Comparison of ENCODE assay signal across 9 cellular contexts in genomic region chr6:8065519-8065911, GRCh38. TPM values are rescaled to one million over a fixed set of nuclear protein-coding genes. Genes with fewer than 3 reads are reported as not detected.
DNase-seq lines count a peak whose midpoint lies in the region; ATAC-seq, FAIRE-seq and TF ChIP-seq lines count a peak whose summit lies in the region.
"Had no signal": no experiment of that assay in that cellular context is flagged by ENCODE, and none has a peak within 500 bp of the region (broad histone marks: within the 10 kb centered on the region; RNA-seq: fewer than 3 reads in every experiment).

No MANE protein-coding gene starts in this region.

- no peaks in the 10 kb centered on the region for H3K9me3 Mint-ChIP-seq in effector memory CD8-positive, alpha-beta T cell

- H3K79me2 ChIP-seq in DND-41 (ENCODE audit: insufficient read depth, low read length) (peaks cover 32% of the 10 kb centered on the region), PC-3 (ENCODE audit: low read length) (peaks cover 10% of the 10 kb centered on the region; the same call in 1 of the 2 replicates)

- no peaks in the 10 kb centered on the region for H3K9me2 ChIP-seq in PC-3 (replicated peaks; ENCODE audit: low read length)

- H3K27me3 ChIP-seq in DND-41 (ENCODE audit: insufficient read depth, low read length, poor library complexity): no peaks in the 10 kb centered on the region
- H3K27me3 ChIP-seq in HUES64 (ENCODE audit: insufficient read depth, low read length): no peaks in the 10 kb centered on the region
- no peaks in the 10 kb centered on the region for H3K27me3 ChIP-seq in PC-3 (ENCODE audit: low read length)
- H3K27me3 ChIP-seq: stomach had no signal

- peak overlapping the region; percentile 91 for H2AFZ ChIP-seq in DND-41 (ENCODE audit: low read depth, low read length)
- H2AFZ ChIP-seq in PC-3 (ENCODE audit: low read length): no peak overlapping the region

- H3K4me2 ChIP-seq in DND-41 (ENCODE audit: insufficient read depth, low read length): no peak overlapping the region
- H3K4me2 ChIP-seq in PC-3 (ENCODE audit: low read length): no peak overlapping the region

- POLR2A ChIA-PET in PC-3 (lab: Charles Lee; ENCODE audit: unreplicated experiment): no interaction called here

- no peaks in the 10 kb centered on the region for H3K27me3 Mint-ChIP-seq in effector memory CD8-positive, alpha-beta T cell

- no peak for DNase-seq in DND-41
- DNase-seq in effector memory CD8-positive, alpha-beta T cell: no peak
- DNase-seq in NCI-H1105 (lab: John Stamatoyannopoulos, UW): no peak
- no peak for DNase-seq in PC-3
- no peak for DNase-seq in frontal cortex (ENCODE audit: low spot score in 2 of 2)
- DNase-seq in GDM1 (lab: John Stamatoyannopoulos, UW): no peak
- DNase-seq: stomach had no signal

- H3K4me1 Mint-ChIP-seq in effector memory CD8-positive, alpha-beta T cell (ENCODE audit: low read depth in 2 of 2): peaks cover 4 to 25% of the 10 kb centered on the region in 2 donors

- no peaks in the 10 kb centered on the region for H3F3A ChIP-seq in PC-3 (ENCODE audit: low read length, unreplicated experiment)

- H3K9me3 ChIP-seq in DND-41 (ENCODE audit: insufficient read depth, low read length, severe bottlenecking): no peaks in the 10 kb centered on the region
- no peaks in the 10 kb centered on the region for H3K9me3 ChIP-seq in HUES64 (ENCODE audit: insufficient read depth, low read depth, low read length)
- no peaks in the 10 kb centered on the region for H3K9me3 ChIP-seq in PC-3 (ENCODE audit: low read length)
- H3K9me3 ChIP-seq: stomach had no signal

- H3K36me3 Mint-ChIP-seq in effector memory CD8-positive, alpha-beta T cell (ENCODE audit: insufficient read depth): peaks cover 17% of the 10 kb centered on the region

- CTCF ChIA-PET in PC-3 (lab: Charles Lee): no interaction called here

- H3K27ac ChIP-seq in DND-41 (ENCODE audit: low read length) (no peak overlapping the region), HUES64 (ENCODE audit: low read depth, low read length) (peak overlapping the region; percentile 52; the same call in 1 of the 2 replicates), PC-3 (ENCODE audit: low read length) (no peak overlapping the region)

- 95% methylated on average over 3 of the region's 4 CpGs for WGBS in HUES64

- ATAC-seq in DND-41 (ENCODE audit: insufficient read depth, low read depth) (no peak), GM21423 (IDR thresholded peaks at IDR 0.05; ENCODE audit: unreplicated experiment) (peak; percentile 16), PC-3 (no peak)
- no peak for ATAC-seq in effector memory CD8-positive, alpha-beta T cell (replicated peaks)

- H3K4me1 ChIP-seq in DND-41 (ENCODE audit: insufficient read depth, low read length): peaks cover 20% of the 10 kb centered on the region
- peaks cover 10% of the 10 kb centered on the region for H3K4me1 ChIP-seq in HUES64 (ENCODE audit: insufficient read depth, low read length)
- 0 out of 2 replicates have a peak, but pooled peaks cover 7% of the 10 kb centered on the region for H3K4me1 ChIP-seq in PC-3 (ENCODE audit: insufficient read depth, low read length)

- TF ChIP-seq CTCF in DND-41 (IDR thresholded peaks at IDR 0.05; ENCODE audit: borderline replicate concordance, extremely low read depth, low read length, poor library complexity, severe bottlenecking) (no peak), PC-3 (conservative IDR thresholded peaks at IDR 0.05; ENCODE audit: low read depth, low read length) (no peak)

- H4K20me1 ChIP-seq in DND-41 (ENCODE audit: insufficient read depth, low read length) (no peaks in the 10 kb centered on the region), PC-3 (ENCODE audit: low read length) (no peaks in the 10 kb centered on the region)

- peak overlapping the region; percentile 95 to 96 for H3K27ac Mint-ChIP-seq in effector memory CD8-positive, alpha-beta T cell

- H3K36me3 ChIP-seq in DND-41 (ENCODE audit: insufficient read depth, low read length): peaks cover 10% of the 10 kb centered on the region
- peaks cover 17% of the 10 kb centered on the region for H3K36me3 ChIP-seq in HUES64 (ENCODE audit: insufficient read depth, low read length)
- H3K36me3 ChIP-seq in PC-3 (ENCODE audit: low read depth, low read length): peaks cover 2% of the 10 kb centered on the region; the same call in 1 of the 2 replicates

- peak overlapping the region in 1 of 2 donors; percentile 93 for H3K4me3 Mint-ChIP-seq in effector memory CD8-positive, alpha-beta T cell

- intact Hi-C loops in PC-3 (cut with micrococcal nuclease): loop anchor here (2.0 kb wide), 1 partner anchor 153 kb away; no protein-coding TSS in a partner anchor

- BruUV-seq in PC-3 (replicated peaks; lab: Mats Ljungman, UMichigan): no TSS peak

- no peak for FAIRE-seq in frontal cortex (lab: Jason Lieb, UNC)

- H3K9ac ChIP-seq in DND-41 (ENCODE audit: low read depth, low read length) (no peak overlapping the region), HUES64 (ENCODE audit: low read depth, low read length) (no peak overlapping the region), PC-3 (ENCODE audit: low read length) (no peak overlapping the region)

- no peak overlapping the region for H3K4me3 ChIP-seq in DND-41 (ENCODE audit: low read depth in 1 of 2, low read length in 2 of 2)
- H3K4me3 ChIP-seq in HUES64 (ENCODE audit: low read length): no peak overlapping the region
- H3K4me3 ChIP-seq in PC-3 (ENCODE audit: low read length): no peak overlapping the region

RNA-seq across cellular contexts. Expression of gene BLOC1S5, which starts 1.3 kb away (rescaled TPM):
- polyA plus RNA-seq in HUES64 (2013, experiment 1 of 2): 14.7 TPM
- polyA plus RNA-seq in HUES64 (2013, experiment 2 of 2): 22.8 TPM
- total RNA-seq in PC-3 (2014; rRNA removed) (5.8 and 9.1 TPM in 2 replicates), frontal cortex (20.8 TPM)

RNA-seq across cellular contexts. Expression of gene EEF1E1, which starts 36.8 kb away (rescaled TPM):
- 107 TPM for polyA plus RNA-seq in HUES64 (2013, experiment 1 of 2)
- polyA plus RNA-seq in HUES64 (2013, experiment 2 of 2): 112 TPM
- 64.6 and 72.6 TPM in 2 replicates for total RNA-seq in PC-3 (2014; rRNA removed)
- 23.2 TPM for total RNA-seq in frontal cortex
